40 cellular contexts compared by ENCODE assay signal in the genomic region with DNA sequence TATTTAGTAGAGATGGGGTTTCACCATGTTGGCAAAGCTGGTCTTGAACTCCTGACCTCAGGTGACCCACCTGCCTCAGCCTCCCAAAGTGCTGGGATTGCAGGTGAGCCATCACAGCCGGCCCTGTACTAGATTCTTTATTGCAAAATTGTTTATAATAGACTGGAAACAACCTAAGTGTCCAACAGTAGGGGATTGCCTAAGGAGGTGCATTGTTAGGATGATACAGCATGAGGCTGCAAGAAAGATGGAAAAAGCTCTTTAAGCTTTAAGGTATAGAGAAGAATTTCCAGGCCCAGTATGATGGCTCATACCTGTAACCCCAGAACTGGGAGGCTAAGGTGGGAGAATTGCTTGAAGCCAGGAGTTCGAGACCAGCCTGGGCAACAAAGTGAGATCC. TPM values are rescaled to one million over a fixed set of nuclear protein-coding genes. Genes with fewer than 3 reads are reported as not detected.
"Had no signal": no experiment of that assay in that cellular context is flagged by ENCODE, and none has a peak within 500 bp of the region (broad histone marks: within the 10 kb centered on the region; RNA-seq: fewer than 3 reads in every experiment).

No MANE protein-coding gene starts in this region.

- H3K9me3 Mint-ChIP-seq: activated B cell treated with CpG ODN at 0.5 μM for 24 hours; activated CD4-positive, alpha-beta memory T cell treated with anti-CD3 and anti-CD28 coated beads for 36 hours; activated CD4-positive, alpha-beta T cell treated with anti-CD3 and anti-CD28 coated beads, Interleukin-2, amount 10 ng/mL, durations not matched to agents 24 days and 14 days; activated CD8-positive, alpha-beta T cell treated with anti-CD3 and anti-CD28 coated beads for 36 hours; activated naive CD4-positive, alpha-beta T cell treated with anti-CD3 and anti-CD28 coated beads, Interleukin-2, amount 10 ng/mL, durations not matched to agents 7 days and 5 days; activated naive CD4-positive, alpha-beta T cell treated with anti-CD3 and anti-CD28 coated beads, Interleukin-2, amount 50 U/mL, for 24 hours; activated naive CD8-positive, alpha-beta T cell treated with anti-CD3 and anti-CD28 coated beads, Interleukin-2, amount 10 ng/mL, durations not matched to agents 7 days and 5 days; activated naive CD8-positive, alpha-beta T cell treated with anti-CD3 and anti-CD28 coated beads, Interleukin-2, amount 50 U/mL, for 24 hours; activated T-cell treated with anti-CD3 and anti-CD28 coated beads, Interleukin-2, amount 50 U/mL, for 4 hours; activated T-cell treated with anti-CD3 and anti-CD28 coated beads, Interleukin-2, amount 50 U/mL, for 72 hours; activated T-helper 1 cell treated with anti-CD3 and anti-CD28 coated beads, Interleukin-12 subunit alpha, Interleukin-12 subunit beta, Interleukin-2, Interleukin-4 antibody, amounts not matched to agents 30 ng/mL and 10 ng/mL and 1 ng/mL, durations not matched to agents 14 hours and 24 hours and 36 hours; activated T-helper 17 cell treated with anti-CD3 and anti-CD28 coated beads, Interleukin-2, amount 50 U/mL, for 72 hours; central memory CD8-positive, alpha-beta T cell; T-helper 1 cell treated with Interleukin-12 subunit alpha and Interleukin-12 subunit beta and Interleukin-4 antibody, amounts not matched to agents 30 μg/mL and 1 μg/mL, for 36 hours; T-helper 2 cell treated with Interferon-gamma antibody and Interleukin-4, amounts not matched to agents 5 μg/mL and 100 μg/mL, for 36 hours had no signal

- ATAC-seq: activated CD8-positive, alpha-beta T cell treated with anti-CD3 and anti-CD28 coated beads for 36 hours; activated naive CD8-positive, alpha-beta T cell treated with anti-CD3 and anti-CD28 coated beads, Interleukin-2, amount 50 U/mL, for 24 hours; activated T-cell treated with anti-CD3 and anti-CD28 coated beads, Interleukin-2, amount 50 U/mL, for 4 hours; activated T-cell treated with anti-CD3 and anti-CD28 coated beads, Interleukin-2, amount 50 U/mL, for 72 hours; activated T-helper 17 cell treated with anti-CD3 and anti-CD28 coated beads, Interleukin-2, amount 50 U/mL, for 72 hours had no signal

- DNase-seq: activated B cell treated with CpG ODN at 0.5 μM for 24 hours; activated CD4-positive, alpha-beta memory T cell treated with anti-CD3 and anti-CD28 coated beads for 36 hours; activated CD4-positive, alpha-beta T cell treated with anti-CD3 and anti-CD28 coated beads for 4 hours; activated CD4-positive, alpha-beta T cell treated with anti-CD3 and anti-CD28 coated beads, Interleukin-2, amount 10 ng/mL, durations not matched to agents 24 days and 14 days; activated CD4-positive, alpha-beta T cell treated with anti-CD3 and anti-CD28 coated beads, Interleukin-2, amount 50 U/mL, for 1 hour; activated CD4-positive, alpha-beta T cell treated with anti-CD3 and anti-CD28 coated beads, Interleukin-2, amount 50 U/mL, for 4 hours; activated CD4-positive, CD25-positive, alpha-beta regulatory T cell treated with anti-CD3 and anti-CD28 coated beads, Interleukin-2, amount 50 U/mL, for 72 hours; activated CD8-positive, alpha-beta memory T cell treated with anti-CD3 and anti-CD28 coated beads, Interleukin-2, amount 50 U/mL, for 4 hours; activated CD8-positive, alpha-beta T cell treated with anti-CD3 and anti-CD28 coated beads for 36 hours; activated effector memory CD4-positive, alpha-beta T cell treated with anti-CD3 and anti-CD28 coated beads, Interleukin-2, amount 50 U/mL, for 16 hours; activated gamma-delta T cell treated with Interleukin-2 at 50 U/mL for 16 hours; activated naive CD4-positive, alpha-beta T cell; activated naive CD4-positive, alpha-beta T cell treated with anti-CD3 and anti-CD28 coated beads, Interleukin-2, amount 10 ng/mL, durations not matched to agents 7 days and 5 days; activated naive CD8-positive, alpha-beta T cell treated with anti-CD3 and anti-CD28 coated beads, Interleukin-2, amount 10 ng/mL, durations not matched to agents 7 days and 5 days; activated naive CD8-positive, alpha-beta T cell treated with anti-CD3 and anti-CD28 coated beads, Interleukin-2, amount 50 U/mL, for 24 hours; activated T-cell treated with anti-CD3 and anti-CD28 coated beads for 4 hours; activated T-cell treated with anti-CD3 and anti-CD28 coated beads, Interleukin-2, amount 50 U/mL, for 1 hour; activated T-cell treated with anti-CD3 and anti-CD28 coated beads, Interleukin-2, amount 50 U/mL, for 4 hours; activated T-cell treated with anti-CD3 and anti-CD28 coated beads, Interleukin-2, amount 50 U/mL, for 72 hours; amygdala; anterior cingulate cortex; caudate nucleus; cerebellar nuclear complex; T-helper 1 cell; T-helper 2 cell; T-helper 9 cell had no signal

- H3K27me3 ChIP-seq: ascending aorta, cardiac muscle cell had no signal

- H3K36me3 Mint-ChIP-seq: activated CD4-positive, alpha-beta memory T cell treated with anti-CD3 and anti-CD28 coated beads for 36 hours; activated naive CD4-positive, alpha-beta T cell treated with anti-CD3 and anti-CD28 coated beads, Interleukin-2, amount 10 ng/mL, durations not matched to agents 7 days and 5 days; activated naive CD8-positive, alpha-beta T cell; brain had no signal

- H3K27ac Mint-ChIP-seq: activated B cell treated with CpG ODN at 0.5 μM for 24 hours; activated CD4-positive, alpha-beta memory T cell treated with anti-CD3 and anti-CD28 coated beads for 36 hours; activated CD4-positive, alpha-beta T cell treated with anti-CD3 and anti-CD28 coated beads, Interleukin-2, amount 10 ng/mL, durations not matched to agents 24 days and 14 days; activated CD8-positive, alpha-beta T cell treated with anti-CD3 and anti-CD28 coated beads for 36 hours; activated naive CD4-positive, alpha-beta T cell treated with anti-CD3 and anti-CD28 coated beads, Interleukin-2, amount 10 ng/mL, durations not matched to agents 7 days and 5 days; activated naive CD4-positive, alpha-beta T cell treated with anti-CD3 and anti-CD28 coated beads, Interleukin-2, amount 50 U/mL, for 24 hours; activated naive CD8-positive, alpha-beta T cell; activated naive CD8-positive, alpha-beta T cell treated with anti-CD3 and anti-CD28 coated beads, Interleukin-2, amount 10 ng/mL, durations not matched to agents 7 days and 5 days; activated naive CD8-positive, alpha-beta T cell treated with anti-CD3 and anti-CD28 coated beads, Interleukin-2, amount 50 U/mL, for 24 hours; activated T-cell treated with anti-CD3 and anti-CD28 coated beads, Interleukin-2, amount 50 U/mL, for 72 hours; activated T-helper 1 cell treated with anti-CD3 and anti-CD28 coated beads, Interleukin-12 subunit alpha, Interleukin-12 subunit beta, Interleukin-2, Interleukin-4 antibody, amounts not matched to agents 30 ng/mL and 10 ng/mL and 1 ng/mL, durations not matched to agents 14 hours and 24 hours and 36 hours; activated T-helper 17 cell treated with anti-CD3 and anti-CD28 coated beads, Interleukin-2, amount 50 U/mL, for 72 hours; brain; T-helper 1 cell treated with Interleukin-12 subunit alpha and Interleukin-12 subunit beta and Interleukin-4 antibody, amounts not matched to agents 30 μg/mL and 1 μg/mL, for 36 hours; T-helper 2 cell treated with Interferon-gamma antibody and Interleukin-4, amounts not matched to agents 5 μg/mL and 100 μg/mL, for 36 hours had no signal

- H3K9me3 ChIP-seq: ascending aorta had no signal

- H3K4me1 Mint-ChIP-seq: activated B cell treated with CpG ODN at 0.5 μM for 24 hours; activated naive CD8-positive, alpha-beta T cell treated with anti-CD3 and anti-CD28 coated beads, Interleukin-2, amount 10 ng/mL, durations not matched to agents 7 days and 5 days had no signal

- H3K4me3 ChIP-seq: ascending aorta, cardiac muscle cell had no signal

- H3K4me3 Mint-ChIP-seq: activated B cell treated with CpG ODN at 0.5 μM for 24 hours; activated CD4-positive, alpha-beta memory T cell treated with anti-CD3 and anti-CD28 coated beads for 36 hours; activated CD4-positive, alpha-beta T cell treated with anti-CD3 and anti-CD28 coated beads, Interleukin-2, amount 10 ng/mL, durations not matched to agents 24 days and 14 days; activated CD8-positive, alpha-beta T cell treated with anti-CD3 and anti-CD28 coated beads for 36 hours; activated naive CD4-positive, alpha-beta T cell treated with anti-CD3 and anti-CD28 coated beads, Interleukin-2, amount 10 ng/mL, durations not matched to agents 7 days and 5 days; activated naive CD4-positive, alpha-beta T cell treated with anti-CD3 and anti-CD28 coated beads, Interleukin-2, amount 50 U/mL, for 24 hours; activated naive CD8-positive, alpha-beta T cell; activated naive CD8-positive, alpha-beta T cell treated with anti-CD3 and anti-CD28 coated beads, Interleukin-2, amount 10 ng/mL, durations not matched to agents 7 days and 5 days; activated naive CD8-positive, alpha-beta T cell treated with anti-CD3 and anti-CD28 coated beads, Interleukin-2, amount 50 U/mL, for 24 hours; activated T-cell treated with anti-CD3 and anti-CD28 coated beads, Interleukin-2, amount 50 U/mL, for 4 hours; activated T-cell treated with anti-CD3 and anti-CD28 coated beads, Interleukin-2, amount 50 U/mL, for 72 hours; activated T-helper 1 cell treated with anti-CD3 and anti-CD28 coated beads, Interleukin-12 subunit alpha, Interleukin-12 subunit beta, Interleukin-2, Interleukin-4 antibody, amounts not matched to agents 30 ng/mL and 10 ng/mL and 1 ng/mL, durations not matched to agents 14 hours and 24 hours and 36 hours; activated T-helper 17 cell treated with anti-CD3 and anti-CD28 coated beads, Interleukin-2, amount 50 U/mL, for 72 hours; brain; central memory CD8-positive, alpha-beta T cell; T-helper 1 cell treated with Interleukin-12 subunit alpha and Interleukin-12 subunit beta and Interleukin-4 antibody, amounts not matched to agents 30 μg/mL and 1 μg/mL, for 36 hours; T-helper 2 cell treated with Interferon-gamma antibody and Interleukin-4, amounts not matched to agents 5 μg/mL and 100 μg/mL, for 36 hours had no signal

- H3K36me3 ChIP-seq: cardiac muscle cell had no signal

- H3K4me1 ChIP-seq: ascending aorta had no signal

- H3K27ac ChIP-seq: ascending aorta, cardiac muscle cell, VCaP had no signal

- H3K27me3 Mint-ChIP-seq: activated B cell treated with CpG ODN at 0.5 μM for 24 hours; activated CD4-positive, alpha-beta memory T cell treated with anti-CD3 and anti-CD28 coated beads for 36 hours; activated CD4-positive, alpha-beta T cell treated with anti-CD3 and anti-CD28 coated beads, Interleukin-2, amount 10 ng/mL, durations not matched to agents 24 days and 14 days; activated CD8-positive, alpha-beta T cell treated with anti-CD3 and anti-CD28 coated beads for 36 hours; activated naive CD4-positive, alpha-beta T cell treated with anti-CD3 and anti-CD28 coated beads, Interleukin-2, amount 10 ng/mL, durations not matched to agents 7 days and 5 days; activated naive CD4-positive, alpha-beta T cell treated with anti-CD3 and anti-CD28 coated beads, Interleukin-2, amount 50 U/mL, for 24 hours; activated naive CD8-positive, alpha-beta T cell; activated naive CD8-positive, alpha-beta T cell treated with anti-CD3 and anti-CD28 coated beads, Interleukin-2, amount 10 ng/mL, durations not matched to agents 7 days and 5 days; activated naive CD8-positive, alpha-beta T cell treated with anti-CD3 and anti-CD28 coated beads, Interleukin-2, amount 50 U/mL, for 24 hours; activated T-helper 17 cell treated with anti-CD3 and anti-CD28 coated beads, Interleukin-2, amount 50 U/mL, for 72 hours; brain; central memory CD8-positive, alpha-beta T cell had no signal

RNA-seq across cellular contexts. Expression of gene FGF21, which starts 47.3 kb away (rescaled TPM):
- total RNA-seq: activated B cell treated with CpG ODN at 0.5 μM for 24 hours; activated CD4-positive, alpha-beta memory T cell treated with anti-CD3 and anti-CD28 coated beads for 36 hours; activated CD4-positive, alpha-beta T cell treated with anti-CD3 and anti-CD28 coated beads, Interleukin-2, amount 10 ng/mL, durations not matched to agents 24 days and 14 days; activated CD8-positive, alpha-beta memory T cell treated with anti-CD3 and anti-CD28 coated beads for 36 hours; activated CD8-positive, alpha-beta T cell treated with anti-CD3 and anti-CD28 coated beads for 36 hours; activated naive CD8-positive, alpha-beta T cell treated with anti-CD3 and anti-CD28 coated beads, Interleukin-2, amount 10 ng/mL, durations not matched to agents 7 days and 5 days; activated T-cell treated with anti-CD3 and anti-CD28 coated beads, Interleukin-2, amount 50 U/mL, for 4 hours; activated T-cell treated with anti-CD3 and anti-CD28 coated beads, Interleukin-2, amount 50 U/mL, for 72 hours; activated T-helper 1 cell treated with anti-CD3 and anti-CD28 coated beads, Interleukin-12 subunit alpha, Interleukin-12 subunit beta, Interleukin-2, Interleukin-4 antibody, amounts not matched to agents 30 ng/mL and 10 ng/mL and 1 ng/mL, durations not matched to agents 14 hours and 24 hours and 36 hours; activated T-helper 17 cell treated with anti-CD3 and anti-CD28 coated beads, Interleukin-2, amount 50 U/mL, for 72 hours; ascending aorta; bronchial epithelial cell; cardiac muscle cell; chondrocyte had no signal

RNA-seq across cellular contexts. Expression of gene FUT1, which starts 50.2 kb away (rescaled TPM):
- total RNA-seq: activated B cell treated with CpG ODN at 0.5 μM for 24 hours had no signal

RNA-seq across cellular contexts. Expression of gene IZUMO1, which starts 55.9 kb away (rescaled TPM):
- total RNA-seq: activated B cell treated with CpG ODN at 0.5 μM for 24 hours; activated CD4-positive, alpha-beta memory T cell treated with anti-CD3 and anti-CD28 coated beads for 36 hours; activated CD8-positive, alpha-beta memory T cell treated with anti-CD3 and anti-CD28 coated beads for 36 hours; activated CD8-positive, alpha-beta T cell treated with anti-CD3 and anti-CD28 coated beads for 36 hours; activated naive CD8-positive, alpha-beta T cell treated with anti-CD3 and anti-CD28 coated beads, Interleukin-2, amount 10 ng/mL, durations not matched to agents 7 days and 5 days; activated T-cell treated with anti-CD3 and anti-CD28 coated beads, Interleukin-2, amount 50 U/mL, for 4 hours; activated T-helper 1 cell treated with anti-CD3 and anti-CD28 coated beads, Interleukin-12 subunit alpha, Interleukin-12 subunit beta, Interleukin-2, Interleukin-4 antibody, amounts not matched to agents 30 ng/mL and 10 ng/mL and 1 ng/mL, durations not matched to agents 14 hours and 24 hours and 36 hours; activated T-helper 17 cell treated with anti-CD3 and anti-CD28 coated beads, Interleukin-2, amount 50 U/mL, for 72 hours; ascending aorta; cardiac muscle cell; chondrocyte had no signal
